Comparison of ENCODE assay signal across 8 cellular contexts in the genomic region with DNA sequence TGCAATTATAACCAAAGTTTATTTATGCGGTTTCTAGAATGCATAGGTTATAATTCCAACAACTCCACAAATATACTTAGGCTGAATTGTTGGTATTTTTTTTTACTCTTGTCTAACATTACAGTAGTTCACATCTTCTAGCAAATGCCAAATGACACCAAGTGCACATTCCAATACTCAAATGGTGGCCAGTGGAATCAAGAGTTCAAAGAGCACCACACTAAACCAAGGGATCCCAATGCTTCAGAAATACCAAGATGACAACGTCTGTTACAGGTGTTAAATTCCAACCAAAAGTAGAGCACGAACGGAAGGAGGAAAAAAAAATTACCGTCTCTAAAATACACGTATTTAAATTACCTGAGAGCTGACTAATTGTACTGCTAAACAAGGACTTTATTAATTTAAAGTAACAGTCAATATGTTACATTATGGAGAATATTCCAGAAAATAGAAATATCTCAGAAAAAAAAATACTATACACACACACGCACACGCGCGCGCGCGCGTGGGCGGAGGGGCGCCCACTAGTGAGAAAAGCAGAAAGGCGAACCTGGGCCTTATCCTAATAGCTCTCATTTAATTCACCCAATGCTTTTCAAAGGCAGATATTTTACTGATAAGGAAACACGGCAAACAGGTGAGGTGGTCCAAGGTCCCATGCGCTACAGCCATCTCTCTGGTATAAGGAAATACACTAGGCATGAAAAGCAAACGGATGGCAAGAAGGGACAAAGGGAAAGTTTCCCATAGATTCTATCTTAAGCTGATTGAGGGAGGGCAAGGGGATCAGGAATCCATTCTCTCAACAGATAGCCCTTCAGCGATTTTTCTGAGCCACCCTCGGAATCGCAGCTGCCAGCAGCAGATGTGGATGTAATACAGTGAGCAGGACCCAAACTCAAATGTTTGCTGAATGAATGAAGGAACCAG. TPM values are rescaled to one million over a fixed set of nuclear protein-coding genes. Genes with fewer than 3 reads are reported as not detected.
DNase-seq lines count a peak whose midpoint lies in the region; ATAC-seq and TF ChIP-seq lines count a peak whose summit lies in the region.

No MANE protein-coding gene starts in this region.

- ATAC-seq in GM21423 (IDR thresholded peaks at IDR 0.05; ENCODE audit: unreplicated experiment), result no peak
- ATAC-seq in GM21360 (IDR thresholded peaks at IDR 0.05; ENCODE audit: unreplicated experiment), result no peak

- H3K9me3 ChIP-seq in left ventricle myocardium inferior (replicated peaks), result no peaks in the 10 kb centered on the region

- intact Hi-C loops in left ventricle myocardium inferior (cut with micrococcal nuclease), result no loop called here

- peaks cover 18% of the 10 kb centered on the region for H3K4me1 Mint-ChIP-seq in activated naive CD8-positive, alpha-beta T cell treated with anti-CD3 and anti-CD28 coated beads for 36 hours

- H3K4me1 ChIP-seq in left ventricle myocardium inferior, result peaks cover 47% of the 10 kb centered on the region

- H3K9me3 Mint-ChIP-seq in activated naive CD8-positive, alpha-beta T cell treated with anti-CD3 and anti-CD28 coated beads for 36 hours, result no peaks in the 10 kb centered on the region

- peak overlapping the region; percentile 98 for H3K27ac Mint-ChIP-seq in activated naive CD8-positive, alpha-beta T cell treated with anti-CD3 and anti-CD28 coated beads for 36 hours

- H3K27ac ChIP-seq in 22Rv1 (peak overlapping the region; percentile 62), left ventricle myocardium inferior (replicated peaks) (peak overlapping the region; percentile 94)

- H3K27me3 ChIP-seq in left ventricle myocardium inferior (ENCODE audit: low read depth), result no peaks in the 10 kb centered on the region

- peak; percentile 83 for DNase-seq in NCI-H82 (lab: John Stamatoyannopoulos, UW)
- DNase-seq in activated naive CD8-positive, alpha-beta T cell treated with anti-CD3 and anti-CD28 coated beads for 36 hours, result peak; percentile 4
- no peak for DNase-seq in left ventricle myocardium inferior
- DNase-seq in pons (ENCODE audit: low spot score), result peak; percentile 53

- H3K4me3 Mint-ChIP-seq in activated naive CD8-positive, alpha-beta T cell treated with anti-CD3 and anti-CD28 coated beads for 36 hours, result peak overlapping the region; percentile 91

- peak overlapping the region; percentile 92 for H3K4me3 ChIP-seq in left ventricle myocardium inferior

- TF ChIP-seq CTCF in 22Rv1 (IDR thresholded peaks at IDR 0.05), result peak; percentile 20
- TF ChIP-seq CTCF in GM12874 (IDR thresholded peaks at IDR 0.05; ENCODE audit: insufficient read depth, low read depth, low read length), result 0 out of 2 replicates have a peak, but pooled peaks have one; percentile 13
- peak; percentile 31 for TF ChIP-seq CTCF in left ventricle myocardium inferior (IDR thresholded peaks at IDR 0.05; ENCODE audit: borderline replicate concordance)

- H3K36me3 Mint-ChIP-seq in activated naive CD8-positive, alpha-beta T cell treated with anti-CD3 and anti-CD28 coated beads for 36 hours, result peaks cover 11% of the 10 kb centered on the region

- peaks cover 17% of the 10 kb centered on the region for H3K36me3 ChIP-seq in left ventricle myocardium inferior

- no peaks in the 10 kb centered on the region for H3K27me3 Mint-ChIP-seq in activated naive CD8-positive, alpha-beta T cell treated with anti-CD3 and anti-CD28 coated beads for 36 hours

RNA-seq across cellular contexts. Expression of gene PIGF, which starts 1.0 kb away (rescaled TPM):
- 10 to 100 TPM; 20.9 TPM for total RNA-seq in activated naive CD8-positive, alpha-beta T cell treated with anti-CD3 and anti-CD28 coated beads for 36 hours
- total RNA-seq in left ventricle myocardium inferior, result 10.3 TPM

RNA-seq across cellular contexts. Expression of gene CRIPT, which starts 1.2 kb away (rescaled TPM):
- total RNA-seq in activated naive CD8-positive, alpha-beta T cell treated with anti-CD3 and anti-CD28 coated beads for 36 hours, result 1 to 10 TPM; 7.7 to 8.1 TPM
- 19.4 TPM for total RNA-seq in left ventricle myocardium inferior
